In genomic region chr15:75672111-75672602, GRCh38 we compare ENCODE assay signal across 12 cellular contexts. TPM values are rescaled to one million over a fixed set of nuclear protein-coding genes. Genes with fewer than 3 reads are reported as not detected.
DNase-seq lines count a peak whose midpoint lies in the region; ATAC-seq and TF ChIP-seq lines count a peak whose summit lies in the region.
"Had no signal": no experiment of that assay in that cellular context is flagged by ENCODE, and none has a peak within 500 bp of the region (broad histone marks: within the 10 kb centered on the region; RNA-seq: fewer than 3 reads in every experiment).

No MANE protein-coding gene starts in this region.

- peaks cover 18% of the 10 kb centered on the region for H3K79me1 ChIP-seq in mesenchymal stem cell (replicated peaks; ENCODE audit: low read length, poor library complexity, severe bottlenecking)

- peak overlapping the region; percentile 67 for H4K8ac ChIP-seq in mesenchymal stem cell (ENCODE audit: low read length)

- H4K91ac ChIP-seq in mesenchymal stem cell (ENCODE audit: low read length) = peak overlapping the region; percentile 91

- peak overlapping the region; percentile 82 to 100 for H2BK12ac ChIP-seq in mesenchymal stem cell (ENCODE audit: low read length in 2 of 2)

- no peak overlapping the region for H3K4me3 Mint-ChIP-seq in brain
- H3K4me3 Mint-ChIP-seq in stimulated activated effector memory CD8-positive, alpha-beta T cell treated with anti-CD3 and anti-CD28 coated beads, Interleukin-12 subunit alpha, Interleukin-12 subunit beta, amount 100 ng/mL, for 72 hours = no peak overlapping the region
- H3K4me3 Mint-ChIP-seq: activated T-helper 1 cell treated with anti-CD3 and anti-CD28 coated beads, Interleukin-12 subunit alpha, Interleukin-12 subunit beta, Interleukin-2, Interleukin-4 antibody, amounts not matched to agents 30 ng/mL and 10 ng/mL and 1 ng/mL, durations not matched to agents 14 hours and 24 hours and 36 hours had no signal

- no peaks in the 10 kb centered on the region for H3K27me3 Mint-ChIP-seq in brain

- peak in 1 of 2 donors; percentile 39 for DNase-seq in cardiac muscle cell (ENCODE audit: low read depth in 1 of 2, low spot score in 1 of 2)
- no peak for DNase-seq in left ventricle myocardium superior
- DNase-seq in mesenchymal stem cell = no peak
- DNase-seq in upper lobe of right lung = no peak
- no peak for DNase-seq in stimulated activated effector memory CD8-positive, alpha-beta T cell treated with anti-CD3 and anti-CD28 coated beads, Interleukin-12 subunit alpha, Interleukin-12 subunit beta, amount 100 ng/mL, for 72 hours (ENCODE audit: low spot score in 2 of 2)
- no peak for DNase-seq in stimulated activated CD4-positive, alpha-beta T cell treated with anti-CD3 and anti-CD28 coated beads, Interleukin-2, amount 100 ng/mL, for 24 hours
- DNase-seq: NCI-H2227 treated with DMSO at 0.1 percent for 48 hours; stimulated activated naive CD8-positive, alpha-beta T cell treated with anti-CD3 and anti-CD28 coated beads, Interleukin-15, Interleukin-2, amounts not matched to agents 100 U/mL and 50 U/mL, for 24 hours had no signal

- H3K27ac ChIP-seq in cardiac muscle cell (peak overlapping the region; percentile 96), mesenchymal stem cell (ENCODE audit: low read length, poor library complexity, severe bottlenecking) (peak overlapping the region; percentile 96), upper lobe of right lung (peak overlapping the region; percentile 24)

- H2BK5ac ChIP-seq in mesenchymal stem cell (ENCODE audit: low read depth, low read length, poor library complexity, severe bottlenecking) = peak overlapping the region; percentile 40

- no peak overlapping the region for H3K9ac ChIP-seq in mesenchymal stem cell (ENCODE audit: low read length)

- ATAC-seq in left ventricle myocardium superior (no peak), upper lobe of right lung (no peak), GM19395 (IDR thresholded peaks at IDR 0.05; ENCODE audit: unreplicated experiment) (no peak)
- ATAC-seq in stimulated activated effector memory CD8-positive, alpha-beta T cell treated with anti-CD3 and anti-CD28 coated beads, Interleukin-12 subunit alpha, Interleukin-12 subunit beta, amount 100 ng/mL, for 72 hours = no peak
- ATAC-seq: stimulated activated naive CD8-positive, alpha-beta T cell treated with anti-CD3 and anti-CD28 coated beads, Interleukin-15, Interleukin-2, amounts not matched to agents 100 U/mL and 50 U/mL, for 24 hours had no signal

- no peak overlapping the region for H3K4me2 ChIP-seq in mesenchymal stem cell (ENCODE audit: low read length, poor library complexity, severe bottlenecking)

- H2BK15ac ChIP-seq in mesenchymal stem cell (ENCODE audit: low read depth, poor library complexity, severe bottlenecking) = peak overlapping the region; percentile 78

- H3K9me3 Mint-ChIP-seq in brain = no peaks in the 10 kb centered on the region
- no peaks in the 10 kb centered on the region for H3K9me3 Mint-ChIP-seq in stimulated activated effector memory CD8-positive, alpha-beta T cell treated with anti-CD3 and anti-CD28 coated beads, Interleukin-12 subunit alpha, Interleukin-12 subunit beta, amount 100 ng/mL, for 72 hours
- H3K9me3 Mint-ChIP-seq: activated T-helper 1 cell treated with anti-CD3 and anti-CD28 coated beads, Interleukin-12 subunit alpha, Interleukin-12 subunit beta, Interleukin-2, Interleukin-4 antibody, amounts not matched to agents 30 ng/mL and 10 ng/mL and 1 ng/mL, durations not matched to agents 14 hours and 24 hours and 36 hours had no signal

- peak overlapping the region; percentile 27 for H2AK5ac ChIP-seq in mesenchymal stem cell (ENCODE audit: low read length, severe bottlenecking)

- H3K4ac ChIP-seq in mesenchymal stem cell (ENCODE audit: low read depth in 1 of 2, low read length in 2 of 2) = peak overlapping the region; percentile 7 to 14

- H3K4me1 ChIP-seq in cardiac muscle cell (ENCODE audit: low read depth) = peaks cover 32% of the 10 kb centered on the region
- H3K4me1 ChIP-seq in mesenchymal stem cell (ENCODE audit: control insufficient read depth, insufficient read depth, low read depth, low read length) = peaks cover 56% of the 10 kb centered on the region
- H3K4me1 ChIP-seq in upper lobe of right lung = peaks cover 32% of the 10 kb centered on the region

- H3K14ac ChIP-seq in mesenchymal stem cell (ENCODE audit: low read length in 2 of 2) = no peak overlapping the region

- H2AFZ ChIP-seq in mesenchymal stem cell (ENCODE audit: low read depth, low read length) = no peak overlapping the region

- no peaks in the 10 kb centered on the region for H3K36me3 Mint-ChIP-seq in brain
- H3K36me3 Mint-ChIP-seq in stimulated activated effector memory CD8-positive, alpha-beta T cell treated with anti-CD3 and anti-CD28 coated beads, Interleukin-12 subunit alpha, Interleukin-12 subunit beta, amount 100 ng/mL, for 72 hours = no peaks in the 10 kb centered on the region

- no peaks in the 10 kb centered on the region for H3K27me3 ChIP-seq in cardiac muscle cell
- no peaks in the 10 kb centered on the region for H3K27me3 ChIP-seq in mesenchymal stem cell (ENCODE audit: control insufficient read depth in 1 of 2, insufficient read depth in 1 of 2, low read length in 2 of 2)
- no peaks in the 10 kb centered on the region for H3K27me3 ChIP-seq in upper lobe of right lung
- H3K27me3 ChIP-seq: ovary had no signal

- H3K23ac ChIP-seq in mesenchymal stem cell (ENCODE audit: low read length in 2 of 2) = peak overlapping the region in 1 of 2 experiments; percentile 14

- H3K36me3 ChIP-seq in cardiac muscle cell (no peaks in the 10 kb centered on the region), mesenchymal stem cell (ENCODE audit: control insufficient read depth in 1 of 2, insufficient read depth in 2 of 2, low read depth in 1 of 2, low read length in 2 of 2) (peaks cover 6 to 20% of the 10 kb centered on the region in 2 experiments), upper lobe of right lung (no peaks in the 10 kb centered on the region)
- H3K36me3 ChIP-seq: ovary had no signal

- WGBS in mesenchymal stem cell = 41% methylated on average over 3 of the region's 3 CpGs

- no peaks in the 10 kb centered on the region for H3K9me3 ChIP-seq in cardiac muscle cell (ENCODE audit: low read depth)
- H3K9me3 ChIP-seq in mesenchymal stem cell (ENCODE audit: control insufficient read depth, low read length) = no peaks in the 10 kb centered on the region
- H3K9me3 ChIP-seq in upper lobe of right lung = no peaks in the 10 kb centered on the region
- H3K9me3 ChIP-seq: ovary had no signal

- no peak overlapping the region for H2BK120ac ChIP-seq in mesenchymal stem cell (ENCODE audit: low read depth, low read length)

- no peak for TF ChIP-seq CTCF in cardiac muscle cell (IDR thresholded peaks at IDR 0.05; ENCODE audit: low read depth, low read length)
- no peak for TF ChIP-seq CTCF in brain (conservative IDR thresholded peaks at IDR 0.05)
- no peak for TF ChIP-seq CTCF in upper lobe of right lung (IDR thresholded peaks at IDR 0.05)

- H3K4me1 Mint-ChIP-seq in brain = peaks cover 16% of the 10 kb centered on the region
- no peaks in the 10 kb centered on the region for H3K4me1 Mint-ChIP-seq in stimulated activated effector memory CD8-positive, alpha-beta T cell treated with anti-CD3 and anti-CD28 coated beads, Interleukin-12 subunit alpha, Interleukin-12 subunit beta, amount 100 ng/mL, for 72 hours

- H3K4me3 ChIP-seq in cardiac muscle cell = no peak overlapping the region
- H3K4me3 ChIP-seq in mesenchymal stem cell (ENCODE audit: insufficient read depth in 1 of 2, low read depth in 1 of 2, low read length in 2 of 2) = no peak overlapping the region
- H3K4me3 ChIP-seq in upper lobe of right lung = no peak overlapping the region
- H3K4me3 ChIP-seq: ovary had no signal

- H3K18ac ChIP-seq in mesenchymal stem cell (ENCODE audit: low read depth in 1 of 2, low read length in 2 of 2) = peak overlapping the region; percentile 74 to 96

- peak overlapping the region in 3 of 5 experiments; percentile 12 to 84 (median 75) for H3K27ac Mint-ChIP-seq in brain
- no peak overlapping the region for H3K27ac Mint-ChIP-seq in stimulated activated effector memory CD8-positive, alpha-beta T cell treated with anti-CD3 and anti-CD28 coated beads, Interleukin-12 subunit alpha, Interleukin-12 subunit beta, amount 100 ng/mL, for 72 hours
- H3K27ac Mint-ChIP-seq: activated T-helper 1 cell treated with anti-CD3 and anti-CD28 coated beads, Interleukin-12 subunit alpha, Interleukin-12 subunit beta, Interleukin-2, Interleukin-4 antibody, amounts not matched to agents 30 ng/mL and 10 ng/mL and 1 ng/mL, durations not matched to agents 14 hours and 24 hours and 36 hours had no signal

- intact Hi-C loops in left ventricle myocardium superior (cut with micrococcal nuclease) = no loop called here
- intact Hi-C loops in upper lobe of right lung (cut with DNase I) = no loop called here

RNA-seq across cellular contexts. Expression of gene SNX33, which starts 24.4 kb away (rescaled TPM):
- total RNA-seq in cardiac muscle cell = 14.0 and 17.1 TPM in 2 replicates
- polyA plus RNA-seq in cardiac muscle cell = 9.5 and 12.5 TPM in 2 replicates
- total RNA-seq in left ventricle myocardium superior = 12.0 TPM
- 4.3 TPM for polyA plus RNA-seq in brain (ENCODE audit: insufficient read depth, low read depth, low replicate concordance)
- 23.0 TPM for polyA plus RNA-seq in mesenchymal stem cell (2013, experiment 1 of 2)
- 22.6 TPM for polyA plus RNA-seq in mesenchymal stem cell (2013, experiment 2 of 2)
- total RNA-seq in upper lobe of right lung = 31.0 TPM

RNA-seq across cellular contexts. Expression of gene IMP3, which starts 32.1 kb away (rescaled TPM):
- total RNA-seq in cardiac muscle cell = 116 and 130 TPM in 2 replicates
- 83.9 and 105 TPM in 2 replicates for polyA plus RNA-seq in cardiac muscle cell
- total RNA-seq in left ventricle myocardium superior = 45.3 TPM
- 48.7 TPM for polyA plus RNA-seq in brain (ENCODE audit: insufficient read depth, low read depth, low replicate concordance)
- polyA plus RNA-seq in mesenchymal stem cell (2013, experiment 1 of 2) = 49.0 TPM
- polyA plus RNA-seq in mesenchymal stem cell (2013, experiment 2 of 2) = 48.8 TPM
- 54.9 TPM for total RNA-seq in upper lobe of right lung

RNA-seq across cellular contexts. Expression of gene CSPG4, which starts 40.5 kb away (rescaled TPM):
- total RNA-seq in cardiac muscle cell (17.2 and 30.6 TPM in 2 replicates), left ventricle myocardium superior (5.2 TPM), upper lobe of right lung (12.6 TPM)
- polyA plus RNA-seq in cardiac muscle cell (7.1 and 12.1 TPM in 2 replicates), brain (ENCODE audit: insufficient read depth, low read depth, low replicate concordance) (11.3 TPM)
- polyA plus RNA-seq in mesenchymal stem cell (2013, experiment 1 of 2) = 12.4 TPM
- 11.3 TPM for polyA plus RNA-seq in mesenchymal stem cell (2013, experiment 2 of 2)
- total RNA-seq: activated T-helper 1 cell treated with anti-CD3 and anti-CD28 coated beads, Interleukin-12 subunit alpha, Interleukin-12 subunit beta, Interleukin-2, Interleukin-4 antibody, amounts not matched to agents 30 ng/mL and 10 ng/mL and 1 ng/mL, durations not matched to agents 14 hours and 24 hours and 36 hours had no signal

RNA-seq across cellular contexts. Expression of gene SNUPN, which starts 46.6 kb away (rescaled TPM):
- total RNA-seq in cardiac muscle cell (16.8 and 20.2 TPM in 2 replicates), left ventricle myocardium superior (18.1 TPM), upper lobe of right lung (23.5 TPM)
- polyA plus RNA-seq in cardiac muscle cell (28.0 and 29.4 TPM in 2 replicates), brain (ENCODE audit: insufficient read depth, low read depth, low replicate concordance) (21.8 TPM)
- polyA plus RNA-seq in mesenchymal stem cell (2013, experiment 1 of 2) = 21.7 TPM
- polyA plus RNA-seq in mesenchymal stem cell (2013, experiment 2 of 2) = 20.5 TPM

Comparison
In these comparisons a context has a peak if more than half of its experiments do, and no peak if none do; other contexts are left out.
1. H3K27ac ChIP-seq: peak in every context shown above with its lines; median percentile 96 in cardiac muscle cell; 96 in mesenchymal stem cell; 24 in upper lobe of right lung.